ENCODE assay signal across 23 cellular contexts in genomic region chr22:47422736-47423135, GRCh38.
DNase-seq lines count a peak whose midpoint lies in the region; FAIRE-seq and TF ChIP-seq lines count a peak whose summit lies in the region.
"Had no signal": no experiment of that assay in that cellular context is flagged by ENCODE, and none has a peak within 500 bp of the region (broad histone marks: within the 10 kb centered on the region; RNA-seq: fewer than 3 reads in every experiment).

No MANE protein-coding gene starts in this region.

- H3K36me3 Mint-ChIP-seq in chondrocyte (ENCODE audit: low read depth): peaks cover 2% of the 10 kb centered on the region
- H3K36me3 Mint-ChIP-seq in osteocyte (ENCODE audit: unreplicated experiment): no peaks in the 10 kb centered on the region
- H3K36me3 Mint-ChIP-seq: CD8-positive, alpha-beta T cell had no signal

- H3K36me3 ChIP-seq in right atrium auricular region (no peaks in the 10 kb centered on the region), vagina (no peaks in the 10 kb centered on the region), BE2C (no peaks in the 10 kb centered on the region)
- H3K36me3 ChIP-seq: BLaER1 treated with 17β-estradiol and CSF1 and Interleukin-3, amounts not matched to agents 10 nM and 100 nM had no signal

- H3K4me3 ChIP-seq in right atrium auricular region: no peak overlapping the region
- no peak overlapping the region for H3K4me3 ChIP-seq in vagina
- no peak overlapping the region for H3K4me3 ChIP-seq in BE2C (ENCODE audit: low read depth, low read length)
- H3K4me3 ChIP-seq: BLaER1 treated with 17β-estradiol and CSF1 and Interleukin-3, amounts not matched to agents 10 nM and 100 nM had no signal

- TF ChIP-seq POLR2A in vagina (IDR thresholded peaks at IDR 0.05): no peak
- no peak for TF ChIP-seq POLR2A in GM12891 (IDR thresholded peaks at IDR 0.05; ENCODE audit: low read depth, low read length)

- no peak overlapping the region for H3K27ac ChIP-seq in right atrium auricular region
- no peak overlapping the region for H3K27ac ChIP-seq in vagina
- H3K27ac ChIP-seq: BLaER1 treated with 17β-estradiol and CSF1 and Interleukin-3, amounts not matched to agents 10 nM and 100 nM; C4-2B had no signal

- no peaks in the 10 kb centered on the region for H3K4me1 Mint-ChIP-seq in chondrocyte (ENCODE audit: low read depth)
- H3K4me1 Mint-ChIP-seq in osteocyte (ENCODE audit: unreplicated experiment): no peaks in the 10 kb centered on the region

- H3K27me3 ChIP-seq in right atrium auricular region: no peaks in the 10 kb centered on the region
- H3K27me3 ChIP-seq in vagina: no peaks in the 10 kb centered on the region
- no peaks in the 10 kb centered on the region for H3K27me3 ChIP-seq in BE2C
- H3K27me3 ChIP-seq: BLaER1 treated with 17β-estradiol and CSF1 and Interleukin-3, amounts not matched to agents 10 nM and 100 nM had no signal

- H3K4me1 ChIP-seq in right atrium auricular region: no peaks in the 10 kb centered on the region
- no peaks in the 10 kb centered on the region for H3K4me1 ChIP-seq in vagina
- H3K4me1 ChIP-seq in BE2C: no peaks in the 10 kb centered on the region
- H3K4me1 ChIP-seq: Caco-2 had no signal

- intact Hi-C loops in cardiac septum (cut with DNase I) (no loop called here), vagina (cut with DNase I) (no loop called here)

- TF ChIP-seq CTCF in right atrium auricular region (IDR thresholded peaks at IDR 0.05) (no peak), chondrocyte (IDR thresholded peaks at IDR 0.05) (no peak), osteocyte (IDR thresholded peaks at IDR 0.05) (no peak), vagina (IDR thresholded peaks at IDR 0.05) (no peak), BE2C (IDR thresholded peaks at IDR 0.05; ENCODE audit: low read depth, low read length) (no peak)

- H3K9me3 Mint-ChIP-seq in chondrocyte (ENCODE audit: low read depth): peaks cover 26% of the 10 kb centered on the region
- H3K9me3 Mint-ChIP-seq in osteocyte (ENCODE audit: unreplicated experiment): peaks cover 53% of the 10 kb centered on the region
- H3K9me3 Mint-ChIP-seq: CD4-positive, alpha-beta T cell; CD8-positive, alpha-beta T cell had no signal

- DNase-seq in cardiac septum (ENCODE audit: low spot score) (peak; percentile 7), right atrium auricular region (ENCODE audit: low spot score) (no peak), chondrocyte (ENCODE audit: low spot score) (peak; percentile 35), osteocyte (ENCODE audit: extremely low spot score, unreplicated experiment) (peak; percentile 65), vagina (ENCODE audit: extremely low spot score in 2 of 2) (peak; percentile 43 to 58), BE2C (no peak), NCI-H1092 (lab: John Stamatoyannopoulos, UW) (no peak), GM12891 (ENCODE audit: insufficient read length, low spot score) (no peak)
- DNase-seq: 8988T; ACHN; Caco-2; Calu3; CD4-positive, alpha-beta T cell; CD8-positive, alpha-beta T cell; DMS79 treated with DMSO at 0.1 percent for 48 hours; GF-D8 had no signal

- H3K4me3 Mint-ChIP-seq in chondrocyte (ENCODE audit: unreplicated experiment) (no peak overlapping the region), osteocyte (ENCODE audit: unreplicated experiment) (no peak overlapping the region)
- H3K4me3 Mint-ChIP-seq: CD4-positive, alpha-beta T cell; CD8-positive, alpha-beta T cell had no signal

- no peaks in the 10 kb centered on the region for H3K9me3 ChIP-seq in right atrium auricular region
- no peaks in the 10 kb centered on the region for H3K9me3 ChIP-seq in vagina
- no peaks in the 10 kb centered on the region for H3K9me3 ChIP-seq in BE2C
- H3K9me3 ChIP-seq: Caco-2 had no signal

- H3K27me3 Mint-ChIP-seq in chondrocyte (ENCODE audit: low read depth) (peaks cover 2% of the 10 kb centered on the region), osteocyte (ENCODE audit: unreplicated experiment) (no peaks in the 10 kb centered on the region)

- FAIRE-seq in GM12891 (lab: Jason Lieb, UNC): no peak
- FAIRE-seq: A204.1, D721Med, G401.6, GM12892, GM18507 had no signal

- H3K27ac Mint-ChIP-seq in chondrocyte (ENCODE audit: unreplicated experiment) (no peak overlapping the region), osteocyte (ENCODE audit: unreplicated experiment) (no peak overlapping the region)
- H3K27ac Mint-ChIP-seq: CD4-positive, alpha-beta T cell; CD8-positive, alpha-beta T cell had no signal

TF ChIP-seq in GM12891, 5 proteins besides CTCF, POLR2A, EP300 and RAD21:
- TF ChIP-seq POLR2AphosphoS5 (IDR thresholded peaks at IDR 0.05; ENCODE audit: low read depth, low read length) (no peak), SPI1 (IDR thresholded peaks at IDR 0.05; ENCODE audit: low read depth, low read length) (no peak)

Comparison
In these comparisons a context has a peak if more than half of its experiments do, and no peak if none do; other contexts are left out.
1. DNase-seq: peak in cardiac septum (single experiment), chondrocyte (single experiment), osteocyte (single experiment) and vagina (2 of 2); none in right atrium auricular region (single experiment), BE2C (single experiment), NCI-H1092 (single experiment) and GM12891 (single experiment).